ENCODE assay signal across 8 cellular contexts in the genomic region with DNA sequence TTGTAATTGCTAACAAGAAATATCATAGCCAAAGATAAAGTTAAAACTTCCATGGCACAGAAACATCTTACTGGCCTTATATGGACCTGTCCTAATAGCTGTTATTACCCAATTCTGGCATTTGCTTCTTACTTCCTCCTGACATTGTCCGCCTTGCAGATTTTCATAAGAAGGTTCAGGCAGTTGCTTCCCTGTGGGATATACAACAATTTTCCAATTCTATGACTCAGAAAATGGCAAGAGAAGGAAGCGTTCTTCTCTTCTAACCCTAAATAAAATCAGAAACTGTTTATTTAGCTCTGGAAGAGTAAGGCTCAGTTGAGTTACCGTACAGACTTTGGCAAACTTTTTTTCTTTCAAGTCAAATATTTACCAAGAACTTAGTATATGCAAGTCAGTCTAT. TPM values are rescaled to one million over a fixed set of nuclear protein-coding genes. Genes with fewer than 3 reads are reported as not detected.
DNase-seq lines count a peak whose midpoint lies in the region; ATAC-seq and TF ChIP-seq lines count a peak whose summit lies in the region.

No MANE protein-coding gene starts in this region.

- H3K27ac ChIP-seq in AG04450 (ENCODE audit: low read depth, low read length) (no peak overlapping the region), IMR-90 (ENCODE audit: insufficient read depth, low read length) (no peak overlapping the region)

- H3K14ac ChIP-seq in IMR-90 (replicated peaks; ENCODE audit: low read depth, low read length): no peak overlapping the region; the same call in 1 of the 2 replicates

- H3K4me1 ChIP-seq in IMR-90 (ENCODE audit: control insufficient read depth, insufficient read depth, low read length): peaks cover 3% of the 10 kb centered on the region

- H3K27me3 ChIP-seq in AG04450 (ENCODE audit: control insufficient read depth, insufficient read depth, low read length) (no peaks in the 10 kb centered on the region), IMR-90 (ENCODE audit: control insufficient read depth, insufficient read depth, low read length) (no peaks in the 10 kb centered on the region)

- no peak overlapping the region for H2AFZ ChIP-seq in IMR-90 (replicated peaks; ENCODE audit: low read length, poor library complexity)

- WGBS in IMR-90 (ENCODE audit: extremely low coverage in 2 of 2, insufficient read length in 1 of 2), 2 experiments: no CpG with 5 or more reads among the region's 3 CpGs

- TF ChIP-seq CTCF in AG04450 (IDR thresholded peaks at IDR 0.05; ENCODE audit: low read depth, low read length): no peak
- TF ChIP-seq CTCF in IMR-90 (conservative IDR thresholded peaks at IDR 0.05; ENCODE audit: low read depth, low read length): no peak
- no peak for TF ChIP-seq CTCF in brain (conservative IDR thresholded peaks at IDR 0.05)
- TF ChIP-seq CTCF in mesothelial cell of epicardium (IDR thresholded peaks at IDR 0.05; ENCODE audit: unreplicated experiment): no peak
- no peak for TF ChIP-seq CTCF in GM10248 (IDR thresholded peaks at IDR 0.05; ENCODE audit: control extremely low read depth, extremely low read depth, low read depth, missing control alignments)

- H4K8ac ChIP-seq in IMR-90 (ENCODE audit: low read depth in 2 of 2, low read length in 2 of 2): peak overlapping the region in 1 of 2 experiments; percentile 6; a peak in 1 of 4 replicates

- H4K20me1 ChIP-seq in IMR-90 (ENCODE audit: insufficient read depth, low read length): peaks cover 55% of the 10 kb centered on the region

- no peak overlapping the region for H2AK5ac ChIP-seq in IMR-90 (ENCODE audit: low read depth, low read length)

- H3K27me3 Mint-ChIP-seq in brain: peaks cover 4% of the 10 kb centered on the region
- H3K27me3 Mint-ChIP-seq in mesothelial cell of epicardium (ENCODE audit: low read depth): no peaks in the 10 kb centered on the region

- no peak overlapping the region for H2AK9ac ChIP-seq in IMR-90 (replicated peaks; ENCODE audit: low read depth, low read length, poor library complexity)

- no peak overlapping the region for H3K18ac ChIP-seq in IMR-90 (ENCODE audit: low read depth, low read length)

- H3K79me1 ChIP-seq in IMR-90 (ENCODE audit: low read depth in 1 of 2, low read length in 2 of 2): peaks cover 0 to 35% of the 10 kb centered on the region in 2 experiments; a peak in 2 of 4 replicates

- peak overlapping the region; percentile 96 for H3K4me2 ChIP-seq in IMR-90 (ENCODE audit: low read depth, low read length)

- H3K4me1 Mint-ChIP-seq in brain: peaks cover 40% of the 10 kb centered on the region
- peaks cover 22% of the 10 kb centered on the region for H3K4me1 Mint-ChIP-seq in mesothelial cell of epicardium

- DNase-seq in AG04450 (ENCODE audit: low read depth, low spot score): no peak
- DNase-seq in IMR-90: peak; percentile 77
- DNase-seq in mesothelial cell of epicardium (ENCODE audit: low spot score in 2 of 2, unreplicated experiment in 2 of 2): no peak
- no peak for DNase-seq in SHP77 treated with DMSO at 0.1 percent for 48 hours (lab: John Stamatoyannopoulos, UW)
- no peak for DNase-seq in NCI-H2171 treated with DMSO at 0.1 percent for 48 hours (lab: John Stamatoyannopoulos, UW)
- no peak for DNase-seq in GM10248 (ENCODE audit: extremely low spot score)

- H3K36me3 ChIP-seq in IMR-90 (ENCODE audit: control insufficient read depth, insufficient read depth, low read length): peaks cover 2% of the 10 kb centered on the region

- H4K5ac ChIP-seq in IMR-90 (ENCODE audit: low read depth, low read length): no peak overlapping the region

- peak overlapping the region; percentile 100; the same call in 1 of the 2 replicates for H3K9ac ChIP-seq in IMR-90 (ENCODE audit: low read depth, low read length)

- H2BK120ac ChIP-seq in IMR-90 (ENCODE audit: low read depth, low read length): no peak overlapping the region

- no peak overlapping the region for H3K4ac ChIP-seq in IMR-90 (ENCODE audit: low read depth, low read length)

- H2BK15ac ChIP-seq in IMR-90 (ENCODE audit: low read depth, low read length): no peak overlapping the region

- H3K23ac ChIP-seq in IMR-90 (ENCODE audit: low read depth, low read length): no peak overlapping the region

- no TSS peak for BruUV-seq in IMR-90 (replicated peaks; lab: Mats Ljungman, UMichigan)

- H3K4me3 ChIP-seq in AG04450 (ENCODE audit: low read depth, low read length) (peak overlapping the region; percentile 96), IMR-90 (ENCODE audit: insufficient read depth, low read depth, low read length) (peak overlapping the region; percentile 98)

- CTCF ChIA-PET in AG04450 (lab: Charles Lee) (no interaction called here), IMR-90 (lab: Yijun Ruan, JAX) (no interaction called here), GM10248 (lab: Yijun Ruan, JAX) (interaction anchor here (1.0 kb wide), 1 partner anchor 11 kb away, joined by 3 read pairs; no protein-coding TSS in a partner anchor)

- dilution Hi-C loops in IMR-90 (cut with HindIII; ENCODE audit: low sequenced_read_pairs, unreplicated experiment): no loop called here

- peak overlapping the region; percentile 93 for H2BK5ac ChIP-seq in IMR-90 (ENCODE audit: low read depth, low read length, poor library complexity, severe bottlenecking)

- in situ Hi-C loops in IMR-90 (cut with MboI; ENCODE audit: low sequenced_read_pairs): no loop called here

- H2BK20ac ChIP-seq in IMR-90 (ENCODE audit: low read depth, low read length): no peak overlapping the region

- peaks cover 28% of the 10 kb centered on the region for H3K36me3 Mint-ChIP-seq in brain
- H3K36me3 Mint-ChIP-seq in mesothelial cell of epicardium: peaks cover 5% of the 10 kb centered on the region

- intact Hi-C loops in IMR-90 (cut with micrococcal nuclease): no loop called here

- H3K4me3 Mint-ChIP-seq in brain (peak overlapping the region; percentile 86 to 94 (median 91)), mesothelial cell of epicardium (peak overlapping the region; percentile 88)

- POLR2A ChIA-PET in AG04450 (lab: Yijun Ruan, JAX): interaction anchor here (0.7 to 1.5 kb wide), 3 partner anchors 15 to 788 kb away, joined by 3 to 6 read pairs (median 4); partner anchors contain the start of gene RPL37
- POLR2A ChIA-PET in IMR-90 (lab: Charles Lee; ENCODE audit: unreplicated experiment): no interaction called here
- POLR2A ChIA-PET in GM10248 (lab: Yijun Ruan, JAX): no interaction called here

- H3K27ac Mint-ChIP-seq in brain (peak overlapping the region in 1 of 5 experiments; percentile 92), mesothelial cell of epicardium (no peak overlapping the region)

- peaks cover 3% of the 10 kb centered on the region; the same call in 1 of the 2 replicates for H3K9me1 ChIP-seq in IMR-90 (ENCODE audit: insufficient read depth, low read length)

- H3K9me3 ChIP-seq in AG04450 (ENCODE audit: control insufficient read depth, insufficient read depth, low read length) (no peaks in the 10 kb centered on the region; the same call in 1 of the 2 replicates), IMR-90 (ENCODE audit: control insufficient read depth, insufficient read depth, low read length) (no peaks in the 10 kb centered on the region)

- no peak overlapping the region for H4K91ac ChIP-seq in IMR-90 (ENCODE audit: insufficient read depth, low read depth, low read length)

- TF ChIP-seq RAD21 in IMR-90 (IDR thresholded peaks at IDR 0.05; ENCODE audit: low read length): no peak

- H3K56ac ChIP-seq in IMR-90 (ENCODE audit: extremely low read depth, insufficient read depth, low read length): peak overlapping the region; percentile 48; the same call in 1 of the 2 replicates

- ATAC-seq in IMR-90 (ENCODE audit: low read depth): peak; percentile 1; the same call in 1 of the 2 replicates
- ATAC-seq in HG03139 (IDR thresholded peaks at IDR 0.05; ENCODE audit: unreplicated experiment): no peak

- no peak for TF ChIP-seq POLR2A in IMR-90 (IDR thresholded peaks at IDR 0.05; ENCODE audit: low read depth, low read length)

- no peaks in the 10 kb centered on the region for H3K9me3 Mint-ChIP-seq in brain
- H3K9me3 Mint-ChIP-seq in mesothelial cell of epicardium: no peaks in the 10 kb centered on the region

TF ChIP-seq in IMR-90, 13 proteins besides CTCF, POLR2A, EP300 and RAD21:
- no peak for TF ChIP-seq FOS (IDR thresholded peaks at IDR 0.05; ENCODE audit: low read depth, low read length)
- TF ChIP-seq CEBPB (IDR thresholded peaks at IDR 0.05; ENCODE audit: low read depth, low read length): peak; percentile 80

RNA-seq across cellular contexts. Expression of gene PRKAA1, which starts 1.7 kb away (rescaled TPM):
- polyA plus RNA-seq in AG04450 (2011; rRNA removed) (79.1 and 107 TPM in 2 replicates), IMR-90 (2012; rRNA removed) (38.9 and 47.7 TPM in 2 replicates), brain (ENCODE audit: insufficient read depth, low read depth, low replicate concordance) (12.2 TPM)
- 59.5 and 75.8 TPM in 2 replicates for polyA minus RNA-seq in AG04450 (2011; rRNA and poly(A)+ RNA removed)
- total RNA-seq in IMR-90 (2012; rRNA removed) (94.1 and 129 TPM in 2 replicates), mesothelial cell of epicardium (56.3 to 60.4 TPM (median 57.7 TPM) in 3 replicates)
- polyA plus RNA-seq in IMR-90 (2012; cell fraction: cytosol; rRNA removed): 5.5 and 8.8 TPM in 2 replicates
- polyA plus RNA-seq in IMR-90 (2012; cell fraction: nucleus; rRNA removed; ENCODE audit: low replicate concordance): 25.9 and 134 TPM in 2 replicates

RNA-seq across cellular contexts. Expression of gene RPL37, which starts 38.5 kb away (rescaled TPM):
- polyA plus RNA-seq in AG04450 (2011; rRNA removed) (4,632 and 5,076 TPM in 2 replicates), IMR-90 (2012; rRNA removed) (294 and 551 TPM in 2 replicates), brain (ENCODE audit: insufficient read depth, low read depth, low replicate concordance) (3,756 TPM)
- polyA minus RNA-seq in AG04450 (2011; rRNA and poly(A)+ RNA removed): 759 and 826 TPM in 2 replicates
- total RNA-seq in IMR-90 (2012; rRNA removed) (35.3 and 68.6 TPM in 2 replicates), mesothelial cell of epicardium (1,420 to 1,502 TPM (median 1,461 TPM) in 3 replicates)
- polyA plus RNA-seq in IMR-90 (2012; cell fraction: cytosol; rRNA removed): 107 and 412 TPM in 2 replicates
- 28.1 and 181 TPM in 2 replicates for polyA plus RNA-seq in IMR-90 (2012; cell fraction: nucleus; rRNA removed; ENCODE audit: low replicate concordance)

RNA-seq across cellular contexts. Expression of gene TTC33, which starts 40.7 kb away (rescaled TPM):
- polyA plus RNA-seq in AG04450 (2011; rRNA removed) (9.2 and 12.4 TPM in 2 replicates), IMR-90 (2012; rRNA removed) (2.5 and 3.1 TPM in 2 replicates), brain (ENCODE audit: insufficient read depth, low read depth, low replicate concordance) (8.6 TPM)
- 6.1 and 10.5 TPM in 2 replicates for polyA minus RNA-seq in AG04450 (2011; rRNA and poly(A)+ RNA removed)
- total RNA-seq in IMR-90 (2012; rRNA removed) (8.1 and 11.7 TPM in 2 replicates), mesothelial cell of epicardium (20.1 to 22.7 TPM (median 21.1 TPM) in 3 replicates)
- 0.36 and 1.3 TPM in 2 replicates for polyA plus RNA-seq in IMR-90 (2012; cell fraction: cytosol; rRNA removed)
- 0.41 and 3.6 TPM in 2 replicates for polyA plus RNA-seq in IMR-90 (2012; cell fraction: nucleus; rRNA removed; ENCODE audit: low replicate concordance)

RNA-seq across cellular contexts. Expression of gene CARD6, which starts 44.7 kb away (rescaled TPM):
- polyA plus RNA-seq in AG04450 (2011; rRNA removed) (3.2 and 4.2 TPM in 2 replicates), IMR-90 (2012; rRNA removed) (1.5 and 1.8 TPM in 2 replicates), brain (ENCODE audit: insufficient read depth, low read depth, low replicate concordance) (0.54 TPM)
- 4.0 and 5.0 TPM in 2 replicates for polyA minus RNA-seq in AG04450 (2011; rRNA and poly(A)+ RNA removed)
- total RNA-seq in IMR-90 (2012; rRNA removed) (4.2 and 4.3 TPM in 2 replicates), mesothelial cell of epicardium (1.3 to 1.5 TPM (median 1.4 TPM) in 3 replicates)
- polyA plus RNA-seq in IMR-90 (2012; cell fraction: cytosol; rRNA removed): 0.46 and 0.63 TPM in 2 replicates
- polyA plus RNA-seq in IMR-90 (2012; cell fraction: nucleus; rRNA removed; ENCODE audit: low replicate concordance): 0.18 and 1.3 TPM in 2 replicates
